ENCODE assay signal across 8 cellular contexts in genomic region chr1:156054500-156055342, GRCh38. TPM values are rescaled to one million over a fixed set of nuclear protein-coding genes. Genes with fewer than 3 reads are reported as not detected.
A peak's percentile ranks its signal among the peaks of the same experiment; 100 is the strongest.
DNase-seq lines count a peak whose midpoint lies in the region; ATAC-seq and TF ChIP-seq lines count a peak whose summit lies in the region.

TSS of gene LAMTOR2 (plus strand) at chr1:156054782. CDS start at chr1:156054890, 108 bp downstream.

- peak within 1 kb of the TSS; percentile 86 for H3K27ac Mint-ChIP-seq in chondrocyte (ENCODE audit: unreplicated experiment)

- peak within 1 kb of the TSS; percentile 90 for H3K4me3 Mint-ChIP-seq in chondrocyte (ENCODE audit: unreplicated experiment)

- DNase-seq in AG20443 (ENCODE audit: low spot score) (peak; percentile 96), NCI-H510A treated with DMSO at 0.1 percent for 48 hours (lab: John Stamatoyannopoulos, UW) (peak; percentile 97), chondrocyte (ENCODE audit: low spot score) (peak; percentile 98), kidney glomerular epithelial cell (lab: John Stamatoyannopoulos, UW) (peak; percentile 99)
- peak; percentile 92 to 96 for DNase-seq in activated CD4-positive, alpha-beta T cell treated with anti-CD3 and anti-CD28 coated beads for 24 hours (ENCODE audit: low read depth in 2 of 2)
- peak; percentile 83 to 90 for DNase-seq in stimulated activated CD4-positive, alpha-beta T cell treated with anti-CD3 and anti-CD28 coated beads, Interleukin-1b, Interleukin-23, amount 100 ng/mL, for 1 hour (ENCODE audit: low read depth in 2 of 2)

- no peak for TF ChIP-seq CTCF in chondrocyte (IDR thresholded peaks at IDR 0.05)

- peaks cover 7% of the 10 kb centered on the region for H3K36me3 Mint-ChIP-seq in chondrocyte (ENCODE audit: low read depth)

- H3K9me3 Mint-ChIP-seq in chondrocyte (ENCODE audit: low read depth): no peaks in the 10 kb centered on the region

- H3K27me3 Mint-ChIP-seq in chondrocyte (ENCODE audit: low read depth): no peaks in the 10 kb centered on the region

- TF ChIP-seq POLR2A in GM19193 (IDR thresholded peaks at IDR 0.05; ENCODE audit: extremely low read depth, insufficient read depth, insufficient read length): peak; percentile 63

- ATAC-seq in HG03439 (IDR thresholded peaks at IDR 0.05; ENCODE audit: unreplicated experiment): peak; percentile 74

- H3K4me1 Mint-ChIP-seq in chondrocyte (ENCODE audit: low read depth): peaks cover 32% of the 10 kb centered on the region

RNA-seq across cellular contexts. Expression of gene LAMTOR2, which starts in this region (rescaled TPM):
- 55.0 to 58.8 TPM (median 56.6 TPM) in 3 replicates for total RNA-seq in chondrocyte

Comparison
In these comparisons a context has a peak if more than half of its experiments do, and no peak if none do; other contexts are left out.
1. Peak in every context shown above with its lines: DNase-seq and ATAC-seq.